Comparison of ENCODE assay signal across 19 cellular contexts in genomic region chr9:69611221-69611620, GRCh38.
"Had no signal": no experiment of that assay in that cellular context is flagged by ENCODE, and none has a peak within 500 bp of the region (broad histone marks: within the 10 kb centered on the region; RNA-seq: fewer than 3 reads in every experiment).

No MANE protein-coding gene starts in this region.

- H3K4me3 Mint-ChIP-seq: natural killer cell; stimulated activated naive B cell treated with anti-CD40 and anti-IgM and Interleukin-4, amounts not matched to agents 10 μg/mL and 1 μg/mL and 100 μg/mL, for 72 hours; stimulated activated naive CD8-positive, alpha-beta T cell treated with anti-CD3 and anti-CD28 coated beads, Interleukin-15, Interleukin-2, amounts not matched to agents 100 ng/mL and 50 ng/mL, for 24 hours had no signal

- H3K4me1 ChIP-seq: colonic mucosa, esophagus muscularis mucosa, lower lobe of right lung, psoas muscle, sigmoid colon, spleen, thyroid gland, vagina had no signal

- H3K27me3 ChIP-seq: colonic mucosa, esophagus muscularis mucosa, ovary, sigmoid colon, spleen, thyroid gland, vagina had no signal

- H3K36me3 Mint-ChIP-seq: natural killer cell; stimulated activated naive B cell treated with anti-CD40 and anti-IgM and Interleukin-4, amounts not matched to agents 10 μg/mL and 1 μg/mL and 100 μg/mL, for 72 hours had no signal

- H3K9me3 ChIP-seq: colonic mucosa, esophagus muscularis mucosa, lower lobe of right lung, ovary, psoas muscle, sigmoid colon, spleen, thyroid gland, vagina had no signal

- H3K4me3 ChIP-seq: colonic mucosa, esophagus muscularis mucosa, lower lobe of right lung, ovary, psoas muscle, sigmoid colon, spleen, thyroid gland, vagina had no signal

- ATAC-seq: left ventricle myocardium superior; lower lobe of right lung; natural killer cell; psoas muscle; right cardiac atrium; stimulated activated naive B cell treated with anti-CD40 and anti-IgM and Interleukin-4, amounts not matched to agents 10 μg/mL and 1 μg/mL and 100 μg/mL, for 72 hours had no signal

- H3K27ac Mint-ChIP-seq: natural killer cell; stimulated activated naive B cell treated with anti-CD40 and anti-IgM and Interleukin-4, amounts not matched to agents 10 μg/mL and 1 μg/mL and 100 μg/mL, for 72 hours; stimulated activated naive CD8-positive, alpha-beta T cell treated with anti-CD3 and anti-CD28 coated beads, Interleukin-15, Interleukin-2, amounts not matched to agents 100 ng/mL and 50 ng/mL, for 24 hours had no signal

- H3K4me1 Mint-ChIP-seq: natural killer cell; stimulated activated naive B cell treated with anti-CD40 and anti-IgM and Interleukin-4, amounts not matched to agents 10 μg/mL and 1 μg/mL and 100 μg/mL, for 72 hours had no signal

- DNase-seq: colonic mucosa; dermis blood vessel endothelial cell; effector memory CD4-positive, alpha-beta T cell; left ventricle myocardium superior; lower lobe of right lung; natural killer cell; occipital lobe; ovary; posterior cingulate gyrus; psoas muscle; right cardiac atrium; sigmoid colon; spleen; stimulated activated naive B cell treated with anti-CD40 and anti-IgM and Interleukin-4, amounts not matched to agents 10 μg/mL and 1 μg/mL and 100 μg/mL, for 72 hours; thyroid gland; trophoblast cell had no signal

- H3K9me3 Mint-ChIP-seq: stimulated activated naive CD8-positive, alpha-beta T cell treated with anti-CD3 and anti-CD28 coated beads, Interleukin-15, Interleukin-2, amounts not matched to agents 100 ng/mL and 50 ng/mL, for 24 hours had no signal

- H3K36me3 ChIP-seq: colonic mucosa, esophagus muscularis mucosa, lower lobe of right lung, ovary, sigmoid colon, spleen, thyroid gland, vagina had no signal

- H3K27ac ChIP-seq: colonic mucosa, esophagus muscularis mucosa, lower lobe of right lung, ovary, psoas muscle, sigmoid colon, spleen, thyroid gland, vagina had no signal

- H3K27me3 Mint-ChIP-seq: stimulated activated naive CD8-positive, alpha-beta T cell treated with anti-CD3 and anti-CD28 coated beads, Interleukin-15, Interleukin-2, amounts not matched to agents 100 ng/mL and 50 ng/mL, for 24 hours had no signal
